ENCODE assay signal across 8 cellular contexts in genomic region chr5:1800470-1801060, GRCh38. TPM values are rescaled to one million over a fixed set of nuclear protein-coding genes. Genes with fewer than 3 reads are reported as not detected.
DNase-seq lines count a peak whose midpoint lies in the region; ATAC-seq, FAIRE-seq and TF ChIP-seq lines count a peak whose summit lies in the region.

No MANE protein-coding gene starts in this region.

- no peak for TF ChIP-seq EP300 in HepG2 (IDR thresholded peaks at IDR 0.05; ENCODE audit: low read depth in 2 of 2, low read length in 2 of 2)
- TF ChIP-seq EP300 in HepG2 (CRISPR knock-in tag; IDR thresholded peaks at IDR 0.05; ENCODE audit: borderline replicate concordance) = no peak
- no peak for TF ChIP-seq EP300 in suprapubic skin (IDR thresholded peaks at IDR 0.05)

- no TSS peak for BruUV-seq in HepG2 (replicated peaks; lab: Mats Ljungman, UMichigan)

- H3K79me2 ChIP-seq in HepG2 (ENCODE audit: insufficient read depth, low read length) = peaks cover 51% of the 10 kb centered on the region

- H3K27me3 ChIP-seq in Peyer's patch (no peaks in the 10 kb centered on the region), HepG2 (ENCODE audit: control insufficient read depth in 1 of 2, insufficient read depth in 2 of 2, low read length in 2 of 2) (no peaks in the 10 kb centered on the region; a peak in 1 of 5 replicates), suprapubic skin (no peaks in the 10 kb centered on the region)

- POLR2A ChIA-PET in HepG2 (lab: Yijun Ruan, JAX) = interaction anchor here (0.9 to 1.4 kb wide), 4 partner anchors 12 to 166 kb away, joined by 3 read pairs; no protein-coding TSS in a partner anchor

- peak overlapping the region; percentile 31 for H2AFZ ChIP-seq in HepG2 (ENCODE audit: low read length)

- DNase-seq in GM12865 (ENCODE audit: low read depth) (peak; percentile 42), Peyer's patch (peak in 2 of 3 donors; percentile 46 to 52), cardiac fibroblast (ENCODE audit: low read depth in 2 of 2) (peak; percentile 12 to 32), HepG2 (ENCODE audit: low spot score) (peak; percentile 25), suprapubic skin (ENCODE audit: low spot score in 2 of 2) (peak; percentile 21 to 77), NAMALWA (ENCODE audit: low spot score) (no peak)

- H4K20me1 ChIP-seq in HepG2 (ENCODE audit: insufficient read depth, low read length) = no peaks in the 10 kb centered on the region; the same call in 1 of the 2 replicates

- 0% methylated on average over 20 of the region's 20 CpGs for WGBS in HepG2 (ENCODE audit: low lambda C conversion rate)
- WGBS in suprapubic skin = 7% methylated on average over 20 of the region's 20 CpGs

- intact Hi-C loops in HepG2 (cut with micrococcal nuclease; ENCODE audit: unreplicated experiment) = no loop called here

- FAIRE-seq in HepG2 (lab: Jason Lieb, UNC) = no peak

- H3K4me2 ChIP-seq in HepG2 (ENCODE audit: low read depth, low read length) = peak overlapping the region; percentile 94

- TF ChIP-seq POLR2A in Peyer's patch (IDR thresholded peaks at IDR 0.05) (no peak), HepG2 (IDR thresholded peaks at IDR 0.05; ENCODE audit: insufficient read depth in 1 of 2, low read depth in 2 of 2, low read length in 2 of 2) (no peak), suprapubic skin (IDR thresholded peaks at IDR 0.05) (no peak)

- H3K4me3 ChIP-seq in GM12865 (ENCODE audit: low read depth, low read length) = peak overlapping the region; percentile 83
- peak overlapping the region; percentile 82 to 94 (median 87) for H3K4me3 ChIP-seq in Peyer's patch
- H3K4me3 ChIP-seq in cardiac fibroblast (replicated peaks in 1 of 2; ENCODE audit: low read depth in 2 of 2, low read length in 2 of 2) = peak overlapping the region; percentile 76 to 96
- H3K4me3 ChIP-seq in HepG2 (replicated peaks in 1 of 3; ENCODE audit: insufficient read depth in 1 of 3, low read depth in 2 of 3, low read length in 3 of 3) = peak overlapping the region; percentile 72 to 99 (median 97)
- peak overlapping the region; percentile 89 for H3K4me3 ChIP-seq in suprapubic skin

- peak overlapping the region; percentile 87 for H3K9ac ChIP-seq in HepG2 (ENCODE audit: insufficient read depth, low read depth, low read length)

- no peak for TF ChIP-seq RAD21 in HepG2 (CRISPR knock-in tag; IDR thresholded peaks at IDR 0.05)

- in situ Hi-C loops in HepG2 (cut with HindIII; ENCODE audit: extremely low pct_ligation_motif_present, low pct_unique_long_range_greater_than_20kb) = no loop called here

- CTCF ChIA-PET in HepG2 (lab: Yijun Ruan, JAX; ENCODE audit: low intra/inter-chr PET ratio, low total read pairs) = no interaction called here

- peaks cover 0 to 24% (median 3%) of the 10 kb centered on the region in 4 donors for H3K4me1 ChIP-seq in Peyer's patch
- peaks cover 35% of the 10 kb centered on the region for H3K4me1 ChIP-seq in HepG2 (ENCODE audit: insufficient read depth, low read length)
- peaks cover 35% of the 10 kb centered on the region for H3K4me1 ChIP-seq in suprapubic skin

- H3K9me3 ChIP-seq in Peyer's patch (no peaks in the 10 kb centered on the region), HepG2 (ENCODE audit: low read length) (no peaks in the 10 kb centered on the region), suprapubic skin (no peaks in the 10 kb centered on the region)

- ATAC-seq in HG03039 (IDR thresholded peaks at IDR 0.05; ENCODE audit: unreplicated experiment) (peak; percentile 2), HepG2 (peak; percentile 1), HG02571 (IDR thresholded peaks at IDR 0.05; ENCODE audit: unreplicated experiment) (no peak)

- H3K27ac ChIP-seq in Peyer's patch = peak overlapping the region; percentile 77 to 89 (median 86)
- peak overlapping the region; percentile 83 for H3K27ac ChIP-seq in HepG2 (ENCODE audit: extremely low read length, insufficient read depth, low read length)
- peak overlapping the region; percentile 86 for H3K27ac ChIP-seq in suprapubic skin

- H3K36me3 ChIP-seq in Peyer's patch = peaks cover 0 to 49% (median 0%) of the 10 kb centered on the region in 3 donors
- peaks cover 8 to 46% of the 10 kb centered on the region in 2 experiments for H3K36me3 ChIP-seq in HepG2 (replicated peaks in 1 of 2; ENCODE audit: control insufficient read depth in 1 of 2, insufficient read depth in 2 of 2, low read length in 2 of 2)
- peaks cover 52% of the 10 kb centered on the region for H3K36me3 ChIP-seq in suprapubic skin

- TF ChIP-seq CTCF in GM12865 (IDR thresholded peaks at IDR 0.05; ENCODE audit: insufficient read depth, low read depth, low read length, missing control alignments) (no peak), Peyer's patch (IDR thresholded peaks at IDR 0.05) (no peak), cardiac fibroblast (IDR thresholded peaks at IDR 0.05; ENCODE audit: low read depth, low read length) (no peak), HepG2 (CRISPR knock-in tag; IDR thresholded peaks at IDR 0.05) (no peak), suprapubic skin (IDR thresholded peaks at IDR 0.05) (no peak)

TF ChIP-seq in HepG2, 621 proteins besides CTCF, POLR2A, EP300 and RAD21 (continues in another document):
- TF ChIP-seq, protein P1, sequence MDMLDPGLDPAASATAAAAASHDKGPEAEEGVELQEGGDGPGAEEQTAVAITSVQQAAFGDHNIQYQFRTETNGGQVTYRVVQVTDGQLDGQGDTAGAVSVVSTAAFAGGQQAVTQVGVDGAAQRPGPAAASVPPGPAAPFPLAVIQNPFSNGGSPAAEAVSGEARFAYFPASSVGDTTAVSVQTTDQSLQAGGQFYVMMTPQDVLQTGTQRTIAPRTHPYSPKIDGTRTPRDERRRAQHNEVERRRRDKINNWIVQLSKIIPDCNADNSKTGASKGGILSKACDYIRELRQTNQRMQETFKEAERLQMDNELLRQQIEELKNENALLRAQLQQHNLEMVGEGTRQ (IDR thresholded peaks at IDR 0.05; ENCODE audit: low read depth, low read length) = peak; percentile 67
- TF ChIP-seq, protein P1 (CRISPR knock-in tag; IDR thresholded peaks at IDR 0.05; ENCODE audit: borderline replicate concordance) = no peak; the same call in 1 of the 2 replicates

RNA-seq across cellular contexts. Expression of gene NDUFS6, which starts 0.6 kb away (rescaled TPM):
- total RNA-seq in Peyer's patch = 10 to 100 TPM; 27.4 to 86.5 (median 47.6) TPM
- total RNA-seq in HepG2 (2016; rRNA removed; fragmentation: Illumina TruSeq; extraction: Trizol) = 50.4 and 63.7 TPM in 2 replicates
- 15.2 and 15.4 TPM in 2 replicates for total RNA-seq in HepG2 (2016; cell fraction: cytosol; rRNA removed; fragmentation: Illumina TruSeq; extraction: Trizol; ENCODE audit: low read depth)
- 53.0 and 63.5 TPM in 2 replicates for total RNA-seq in HepG2 (2016; cell fraction: insoluble cytoplasmic fraction; rRNA removed; fragmentation: Illumina TruSeq; extraction: Trizol)
- total RNA-seq in HepG2 (2016; cell fraction: membrane; rRNA removed; fragmentation: Illumina TruSeq; extraction: Trizol) = 25.8 and 27.4 TPM in 2 replicates
- total RNA-seq in HepG2 (2016; cell fraction: nucleus; rRNA removed; fragmentation: Illumina TruSeq; extraction: Trizol) = 17.5 and 20.2 TPM in 2 replicates
- 22.2 and 23.7 TPM in 2 replicates for polyA plus RNA-seq in HepG2 (2011; rRNA removed)
- polyA plus RNA-seq in HepG2 (2011; cell fraction: cytosol; rRNA removed) = 72.6 and 97.8 TPM in 2 replicates
- 21.7 and 33.4 TPM in 2 replicates for polyA plus RNA-seq in HepG2 (2011; cell fraction: nucleus; rRNA removed)
- 46.4 and 50.3 TPM in 2 replicates for polyA plus RNA-seq in HepG2 (2012)
- 27.6 and 35.6 TPM in 2 replicates for polyA plus RNA-seq in HepG2 (2016; cell fraction: cytosol; fragmentation: Illumina TruSeq; extraction: Trizol; ENCODE audit: low read depth)
- 110 and 131 TPM in 2 replicates for polyA plus RNA-seq in HepG2 (2016; cell fraction: insoluble cytoplasmic fraction; fragmentation: Illumina TruSeq; extraction: Trizol; ENCODE audit: low read depth)
- 36.7 and 40.8 TPM in 2 replicates for polyA plus RNA-seq in HepG2 (2016; cell fraction: membrane; fragmentation: Illumina TruSeq; extraction: Trizol; ENCODE audit: low read depth)
- polyA plus RNA-seq in HepG2 (2016; cell fraction: nucleus; fragmentation: Illumina TruSeq; extraction: Trizol; ENCODE audit: insufficient read depth, low read depth) = 54.4 and 56.6 TPM in 2 replicates
- polyA minus RNA-seq in HepG2 (2011; rRNA and poly(A)+ RNA removed; ENCODE audit: low replicate concordance) = 9.7 and 41.7 TPM in 2 replicates
- 11.4 and 22.6 TPM in 2 replicates for polyA minus RNA-seq in HepG2 (2011; cell fraction: cytosol; rRNA and poly(A)+ RNA removed)
- polyA minus RNA-seq in HepG2 (2011; cell fraction: nucleus; rRNA and poly(A)+ RNA removed) = 8.5 and 11.5 TPM in 2 replicates
- total RNA-seq in suprapubic skin = 10 to 100 TPM; 38.9 to 64.5 (median 51.2) TPM

RNA-seq across cellular contexts. Expression of gene MRPL36, which starts 0.9 kb away (rescaled TPM):
- total RNA-seq in Peyer's patch (10 to 100 TPM; 21.9 to 23.9 (median 23.3) TPM), HepG2 (2016; rRNA removed; fragmentation: Illumina TruSeq; extraction: Trizol) (113 and 135 TPM in 2 replicates), suprapubic skin (10 to 100 TPM; 13.7 to 62.5 (median 41.2) TPM)
- 108 and 113 TPM in 2 replicates for total RNA-seq in HepG2 (2016; cell fraction: cytosol; rRNA removed; fragmentation: Illumina TruSeq; extraction: Trizol; ENCODE audit: low read depth)
- 108 and 154 TPM in 2 replicates for total RNA-seq in HepG2 (2016; cell fraction: insoluble cytoplasmic fraction; rRNA removed; fragmentation: Illumina TruSeq; extraction: Trizol)
- total RNA-seq in HepG2 (2016; cell fraction: membrane; rRNA removed; fragmentation: Illumina TruSeq; extraction: Trizol) = 76.0 and 81.1 TPM in 2 replicates
- total RNA-seq in HepG2 (2016; cell fraction: nucleus; rRNA removed; fragmentation: Illumina TruSeq; extraction: Trizol) = 37.1 and 47.0 TPM in 2 replicates
- 70.5 and 71.3 TPM in 2 replicates for polyA plus RNA-seq in HepG2 (2011; rRNA removed)
- polyA plus RNA-seq in HepG2 (2011; cell fraction: cytosol; rRNA removed) = 65.9 and 74.3 TPM in 2 replicates
- 25.2 and 29.0 TPM in 2 replicates for polyA plus RNA-seq in HepG2 (2011; cell fraction: nucleus; rRNA removed)
- polyA plus RNA-seq in HepG2 (2012) = 59.1 and 65.6 TPM in 2 replicates
- 88.2 and 98.8 TPM in 2 replicates for polyA plus RNA-seq in HepG2 (2016; cell fraction: cytosol; fragmentation: Illumina TruSeq; extraction: Trizol; ENCODE audit: low read depth)
- 150 and 160 TPM in 2 replicates for polyA plus RNA-seq in HepG2 (2016; cell fraction: insoluble cytoplasmic fraction; fragmentation: Illumina TruSeq; extraction: Trizol; ENCODE audit: low read depth)
- 60.1 and 66.8 TPM in 2 replicates for polyA plus RNA-seq in HepG2 (2016; cell fraction: membrane; fragmentation: Illumina TruSeq; extraction: Trizol; ENCODE audit: low read depth)
- 65.9 and 77.9 TPM in 2 replicates for polyA plus RNA-seq in HepG2 (2016; cell fraction: nucleus; fragmentation: Illumina TruSeq; extraction: Trizol; ENCODE audit: insufficient read depth, low read depth)
- polyA minus RNA-seq in HepG2 (2011; rRNA and poly(A)+ RNA removed; ENCODE audit: low replicate concordance) = 30.3 and 163 TPM in 2 replicates
- polyA minus RNA-seq in HepG2 (2011; cell fraction: cytosol; rRNA and poly(A)+ RNA removed) = 21.5 and 22.2 TPM in 2 replicates
- polyA minus RNA-seq in HepG2 (2011; cell fraction: nucleus; rRNA and poly(A)+ RNA removed) = 21.4 and 25.5 TPM in 2 replicates
